Comparison of ENCODE assay signal across 8 cellular contexts in the genomic region with DNA sequence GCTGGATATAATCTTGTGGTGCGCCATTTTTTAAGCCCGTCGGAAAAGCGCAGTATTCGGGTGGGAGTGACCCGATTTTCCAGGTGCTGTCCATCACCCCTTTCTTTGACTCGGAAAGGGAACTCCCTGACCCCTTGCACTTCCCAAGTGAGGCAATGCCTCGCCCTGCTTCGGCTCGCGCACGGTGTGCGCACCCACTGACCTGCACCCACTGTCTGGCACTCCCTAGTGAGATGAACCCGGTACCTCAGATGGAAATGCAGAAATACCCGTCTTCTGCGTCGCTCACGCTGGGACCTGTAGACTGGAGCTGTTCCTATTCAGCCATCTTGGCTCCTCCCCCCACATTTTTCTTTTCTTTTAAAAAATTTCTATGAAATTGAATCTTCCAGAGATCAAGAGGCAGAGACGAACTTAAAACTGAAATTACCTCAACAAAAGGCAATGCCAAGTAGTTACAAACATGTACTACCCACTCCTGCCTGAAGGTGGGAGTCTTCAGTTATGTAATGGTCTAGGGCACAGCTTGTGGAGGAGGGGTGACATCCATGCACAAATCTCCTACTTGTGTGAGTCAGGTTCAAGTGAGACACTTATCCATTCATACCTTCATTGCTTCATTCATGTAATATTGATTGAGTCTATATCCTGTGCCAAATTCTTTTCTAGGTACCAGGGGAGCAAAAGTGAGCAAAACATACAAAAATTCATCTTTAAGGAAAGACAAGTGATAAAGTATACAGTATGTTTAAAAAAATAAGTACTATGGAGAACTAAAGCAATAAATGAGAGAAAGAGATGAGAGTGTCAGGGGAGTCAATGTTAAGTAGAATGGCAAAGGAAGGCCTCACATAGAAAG. TPM values are rescaled to one million over a fixed set of nuclear protein-coding genes. Genes with fewer than 3 reads are reported as not detected.
DNase-seq lines count a peak whose midpoint lies in the region; ATAC-seq, FAIRE-seq and TF ChIP-seq lines count a peak whose summit lies in the region.
"Not testable (repeated sequence)": the region's sequence is repeated elsewhere in the genome, so short reads cannot be mapped to it uniquely, and the experiment has no call there.

No MANE protein-coding gene starts in this region.

- TF ChIP-seq CTCF in A549 (IDR thresholded peaks at IDR 0.05) = peak; percentile 53
- peak; percentile 73 for TF ChIP-seq CTCF in MCF 10A (IDR thresholded peaks at IDR 0.05; ENCODE audit: unreplicated experiment)
- TF ChIP-seq CTCF in heart right ventricle (IDR thresholded peaks at IDR 0.05) = peak; percentile 7 to 50 (median 31)
- TF ChIP-seq CTCF in neural crest cell (conservative IDR thresholded peaks at IDR 0.05) = peak; percentile 72

- H3K4me1 ChIP-seq in A549, heart right ventricle: not testable (repeated sequence)

- H3K36me3 Mint-ChIP-seq in MCF 10A (ENCODE audit: insufficient read depth, unreplicated experiment); neural crest cell (ENCODE audit: low read depth): not testable (repeated sequence)

- 62% methylated on average over 17 of the region's 19 CpGs for WGBS in A549 (ENCODE audit: missing lambda C conversion rate)
- 70 to 77% methylated on average over 13 to 14 of the region's 19 CpGs for WGBS in heart right ventricle, 2 donors

- H3K4me3 ChIP-seq in A549, heart right ventricle: not testable (repeated sequence)

- H3K27me3 Mint-ChIP-seq in MCF 10A (ENCODE audit: insufficient read depth, unreplicated experiment) = peaks cover 50% of the 10 kb centered on the region
- H3K27me3 Mint-ChIP-seq in neural crest cell (ENCODE audit: low read depth) = not testable (repeated sequence)

- intact Hi-C loops in MCF 10A (cut with micrococcal nuclease) = loop anchor here (1.0 kb wide), 2 partner anchors 292 to 297 kb away; no protein-coding TSS in a partner anchor
- intact Hi-C loops in heart right ventricle (cut with DNase I) = not testable (repeated sequence)

- not testable (repeated sequence) for H3K4me1 Mint-ChIP-seq in MCF 10A (ENCODE audit: insufficient read depth, unreplicated experiment)
- H3K4me1 Mint-ChIP-seq in neural crest cell = peaks cover 23% of the 10 kb centered on the region

- not testable (repeated sequence) for TF ChIP-seq EP300 in A549 (IDR thresholded peaks at IDR 0.05)

- H3K36me3 ChIP-seq in heart right ventricle = not testable (repeated sequence)

- peak; percentile 62 to 82 for TF ChIP-seq RAD21 in A549 (conservative IDR thresholded peaks at IDR 0.05 in 1 of 2, IDR thresholded peaks at IDR 0.05 in 1 of 2)

- not testable (repeated sequence) for H3K27ac ChIP-seq in A549, heart right ventricle

- not testable (repeated sequence) for BruUV-seq in MCF 10A (replicated peaks; lab: Mats Ljungman, UMichigan)

- peak overlapping the region; percentile 47; the same call in 1 of the 3 replicates for H3K4me2 ChIP-seq in A549

- ATAC-seq in A549 = peak; percentile 62 to 85; a peak in 5 of 6 replicates
- peak in 1 of 8 donors; percentile 41 for ATAC-seq in heart right ventricle

- peaks cover 0 to 23% (median 8%) of the 10 kb centered on the region in 7 donors for H3K27me3 ChIP-seq in heart right ventricle

- not testable (repeated sequence) for H3K9me3 ChIP-seq in A549, heart right ventricle

- not testable (repeated sequence) for TF ChIP-seq POLR2A in A549 (IDR thresholded peaks at IDR 0.05; ENCODE audit: low read length)

- not testable (repeated sequence) for H3K9me3 Mint-ChIP-seq in MCF 10A (ENCODE audit: unreplicated experiment); neural crest cell

- peak; percentile 44 to 72 for DNase-seq in A549 (ENCODE audit: low read depth in 1 of 2, low spot score in 1 of 2)
- DNase-seq in HUDEP-2 (lab: John Stamatoyannopoulos, UW; ENCODE audit: unreplicated experiment in 76 of 76) = peak in 50 of 76 experiments; percentile 1 to 63 (median 14)
- DNase-seq in NCI-H2227 treated with DMSO at 0.1 percent for 48 hours (lab: John Stamatoyannopoulos, UW) = peak; percentile 2
- DNase-seq in SK-N-DZ (ENCODE audit: low spot score) = peak; percentile 63
- peak; percentile 84 for DNase-seq in MCF 10A (ENCODE audit: unreplicated experiment)
- not testable (repeated sequence) for DNase-seq in heart right ventricle
- peak; percentile 50 for DNase-seq in neural crest cell (ENCODE audit: low read depth, low spot score)

- H3K4me3 Mint-ChIP-seq in MCF 10A (ENCODE audit: unreplicated experiment) = not testable (repeated sequence)
- H3K4me3 Mint-ChIP-seq in neural crest cell = peak overlapping the region; percentile 87

- CTCF ChIA-PET in A549 (lab: Yijun Ruan, JAX) (interaction anchor here (0.6 to 1.5 kb wide), 4 partner anchors 291 to 1033 kb away, joined by 3 to 10 read pairs (median 4); no protein-coding TSS in a partner anchor), MCF 10A (lab: Yijun Ruan, JAX) (interaction anchor here (0.7 to 1.6 kb wide), 4 partner anchors 20 to 534 kb away, joined by 3 to 4 read pairs (median 3); no protein-coding TSS in a partner anchor)

- POLR2A ChIA-PET in A549 (lab: Yijun Ruan, JAX); MCF 10A (lab: Yijun Ruan, JAX): not testable (repeated sequence)

- H3K27ac Mint-ChIP-seq in MCF 10A (ENCODE audit: low read depth, unreplicated experiment) = not testable (repeated sequence)
- peak overlapping the region; percentile 92 for H3K27ac Mint-ChIP-seq in neural crest cell (ENCODE audit: unreplicated experiment)

- peak; percentile 83 for FAIRE-seq in A549 (lab: Jason Lieb, UNC)
- FAIRE-seq in G401.6 (lab: Jason Lieb, UNC) = peak; percentile 65

TF ChIP-seq in A549, 52 proteins besides CTCF, POLR2A, EP300 and RAD21:
- peak; percentile 31; the same call in 2 of the 3 replicates for TF ChIP-seq SMC3 (IDR thresholded peaks at IDR 0.05)
TF ChIP-seq in A549: peak in this region for 1; not testable (repeated sequence) for 51.

RNA-seq across cellular contexts. Expression of a gene that starts 25.2 kb away (rescaled TPM):
- polyA plus RNA-seq in A549 (2011; rRNA removed) (0.05 and 0.06 TPM in 2 replicates), A549 (2017; fragmentation: RNase III; extraction: RNeasy Plus Mini Kit Qiagen cat#74134 plus additional on column Dnase treatment) (0.04 TPM in 1 of 3 replicates, not detected in the others), heart right ventricle (under 1 TPM; 0.49 to 0.51 TPM)
- polyA plus RNA-seq in A549 (2012; cell fraction: cytosol; rRNA removed) = 0.03 TPM in 1 of 2 replicates, not detected in the other
- polyA plus RNA-seq in A549 (2012; cell fraction: nucleus; rRNA removed) = 0.14 and 0.18 TPM in 2 replicates
- polyA minus RNA-seq in A549 (2011; rRNA and poly(A)+ RNA removed) = 0.12 TPM in 1 of 2 replicates, not detected in the other
- 75.1 and 78.2 TPM in 2 replicates for polyA plus RNA-seq in SK-N-DZ (2014; cell fraction: cytosol; rRNA removed)
- polyA plus RNA-seq in SK-N-DZ (2014; cell fraction: nucleus; rRNA removed) = 18.4 and 23.6 TPM in 2 replicates
- total RNA-seq in MCF 10A (2022) (not detected in 2 replicates), heart right ventricle (under 1 TPM in 8 of 10 donors, not detected in 2; 0.11 to 0.82 (median 0.32) TPM), neural crest cell (3.1 and 4.0 TPM in 2 replicates)

RNA-seq across cellular contexts. Expression of a gene that starts 31.3 kb away (rescaled TPM):
- 0.12 and 0.13 TPM in 2 replicates for polyA plus RNA-seq in A549 (2011; rRNA removed)
- not detected in 2 replicates for polyA plus RNA-seq in A549 (2012; cell fraction: cytosol; rRNA removed)
- polyA plus RNA-seq in A549 (2012; cell fraction: nucleus; rRNA removed) = 0.01 TPM in 1 of 2 replicates, not detected in the other
- not detected in 3 replicates for polyA plus RNA-seq in A549 (2017; fragmentation: RNase III; extraction: RNeasy Plus Mini Kit Qiagen cat#74134 plus additional on column Dnase treatment)
- polyA minus RNA-seq in A549 (2011; rRNA and poly(A)+ RNA removed) = not detected in 2 replicates
- 0.26 TPM in 1 of 2 replicates, not detected in the other for polyA plus RNA-seq in SK-N-DZ (2014; cell fraction: cytosol; rRNA removed)
- not detected in 2 replicates for polyA plus RNA-seq in SK-N-DZ (2014; cell fraction: nucleus; rRNA removed)
- total RNA-seq in MCF 10A (2022) = not detected in 2 replicates
- under 1 TPM in 6 of 10 donors, not detected in 4; 0.09 to 0.31 (median 0.21) TPM for total RNA-seq in heart right ventricle
- under 1 TPM in 1 of 2 donors, not detected in 1; 0.09 TPM for polyA plus RNA-seq in heart right ventricle
- total RNA-seq in neural crest cell = not detected in 2 replicates
